8 cellular contexts compared by ENCODE assay signal in genomic region chr12:131711551-131712205, GRCh38. TPM values are rescaled to one million over a fixed set of nuclear protein-coding genes. Genes with fewer than 3 reads are reported as not detected.
DNase-seq lines count a peak whose midpoint lies in the region; ATAC-seq and TF ChIP-seq lines count a peak whose summit lies in the region.

No MANE protein-coding gene starts in this region.

- H3K27me3 ChIP-seq in CD4-positive, alpha-beta memory T cell (ENCODE audit: insufficient read depth, low read length), result no peaks in the 10 kb centered on the region

- no peak for DNase-seq in CD4-positive, alpha-beta memory T cell
- DNase-seq in choroid plexus epithelial cell (ENCODE audit: low read depth), result peak; percentile 5
- DNase-seq in naive B cell, result no peak
- no peak for DNase-seq in AML-193 (lab: John Stamatoyannopoulos, UW)
- DNase-seq in NCI-H345 treated with DMSO at 0.1 percent for 48 hours (lab: John Stamatoyannopoulos, UW; ENCODE audit: unreplicated experiment), result no peak
- no peak for DNase-seq in caudate nucleus (lab: John Stamatoyannopoulos, UW)

- H3K36me3 Mint-ChIP-seq in CD4-positive, alpha-beta memory T cell, result peaks cover 30 to 51% of the 10 kb centered on the region in 2 donors
- peaks cover 0 to 17% of the 10 kb centered on the region in 2 donors for H3K36me3 Mint-ChIP-seq in naive B cell

- ATAC-seq in naive B cell (ENCODE audit: low read depth in 2 of 2) (no peak), GM18505 (IDR thresholded peaks at IDR 0.05; ENCODE audit: unreplicated experiment) (no peak)

- no peaks in the 10 kb centered on the region for H3K27me3 Mint-ChIP-seq in CD4-positive, alpha-beta memory T cell
- H3K27me3 Mint-ChIP-seq in naive B cell, result no peaks in the 10 kb centered on the region

- POLR2A ChIA-PET in CD4-positive, alpha-beta memory T cell (lab: Charles Lee; ENCODE audit: partially characterized antibody), result interaction anchor here (0.8 to 1.6 kb wide), 13 partner anchors 8 to 238 kb away, joined by 3 to 17 read pairs (median 6); partner anchors contain the start of gene EP400

- peaks cover 20 to 40% (median 26%) of the 10 kb centered on the region in 4 donors for H3K4me1 Mint-ChIP-seq in CD4-positive, alpha-beta memory T cell
- peaks cover 21 to 26% (median 22%) of the 10 kb centered on the region in 3 donors for H3K4me1 Mint-ChIP-seq in naive B cell

- H3K4me3 ChIP-seq in CD4-positive, alpha-beta memory T cell (ENCODE audit: low read length in 2 of 2), result peak overlapping the region; percentile 94 to 99
- peak overlapping the region; percentile 95 for H3K4me3 ChIP-seq in choroid plexus epithelial cell (ENCODE audit: low read depth, low read length)

- no peak for TF ChIP-seq POLR2A in GM18505 (IDR thresholded peaks at IDR 0.05; ENCODE audit: borderline replicate concordance, extremely low read depth, insufficient read depth, insufficient read length)

- peak overlapping the region; percentile 93 to 98 (median 96) for H3K27ac Mint-ChIP-seq in CD4-positive, alpha-beta memory T cell
- peak overlapping the region; percentile 90 to 99 (median 94) for H3K27ac Mint-ChIP-seq in naive B cell

- H3K36me3 ChIP-seq in CD4-positive, alpha-beta memory T cell (ENCODE audit: insufficient read depth, low read length), result peaks cover 29% of the 10 kb centered on the region
- peaks cover 37% of the 10 kb centered on the region for H3K36me3 ChIP-seq in KOPT-K1 (ENCODE audit: insufficient read depth, low read length)

- H3K27ac ChIP-seq in CD4-positive, alpha-beta memory T cell (ENCODE audit: low read depth, low read length), result peak overlapping the region; percentile 89
- H3K27ac ChIP-seq in KOPT-K1 (ENCODE audit: low read depth, low read length, poor library complexity, severe bottlenecking), result peak overlapping the region; percentile 99
- no peak overlapping the region for H3K27ac ChIP-seq in caudate nucleus (ENCODE audit: low read depth, low read length)

- no peak for TF ChIP-seq CTCF in choroid plexus epithelial cell (conservative IDR thresholded peaks at IDR 0.05; ENCODE audit: low read depth, low read length)

- H3K9me3 ChIP-seq in CD4-positive, alpha-beta memory T cell (ENCODE audit: control insufficient read depth in 1 of 2, low read length in 2 of 2), result no peaks in the 10 kb centered on the region
- no peaks in the 10 kb centered on the region for H3K9me3 ChIP-seq in KOPT-K1 (ENCODE audit: insufficient read depth, low read length, poor library complexity, severe bottlenecking)

- intact Hi-C loops in CD4-positive, alpha-beta memory T cell (cut with micrococcal nuclease), result loop anchor here (1.0 to 2.0 kb wide), 2 partner anchors 103 to 238 kb away; partner anchors contain the start of gene EP400

- peaks cover 0 to 2% (median 0%) of the 10 kb centered on the region in 8 donors for H3K9me3 Mint-ChIP-seq in CD4-positive, alpha-beta memory T cell
- H3K9me3 Mint-ChIP-seq in naive B cell, result peaks cover 0 to 2% (median 0%) of the 10 kb centered on the region in 7 donors

- H3K4me3 Mint-ChIP-seq in CD4-positive, alpha-beta memory T cell, result peak overlapping the region; percentile 92 to 100 (median 98)
- H3K4me3 Mint-ChIP-seq in naive B cell, result peak overlapping the region; percentile 95 to 99 (median 97)

- peaks cover 30% of the 10 kb centered on the region for H3K4me1 ChIP-seq in CD4-positive, alpha-beta memory T cell (ENCODE audit: insufficient read depth, low read length)

- CTCF ChIA-PET in CD4-positive, alpha-beta memory T cell (lab: Charles Lee; ENCODE audit: partially characterized antibody), result interaction anchor here (1.0 to 1.3 kb wide), 3 partner anchors 102 to 107 kb away, joined by 3 to 4 read pairs (median 3); no protein-coding TSS in a partner anchor

RNA-seq across cellular contexts. Expression of gene SFSWAP, which starts 0.8 kb away (rescaled TPM):
- 10 to 100 TPM; 95.7 to 96.8 TPM for total RNA-seq in CD4-positive, alpha-beta memory T cell
- polyA plus RNA-seq in CD4-positive, alpha-beta memory T cell, result 10 to 100 TPM in 1 of 2 donors, 1 to 10 TPM in 1; 9.8 to 25.7 TPM
- 10 to 100 TPM in 5 of 6 donors, 1 to 10 TPM in 1; 10.0 to 33.5 (median 19.0) TPM for polyA plus RNA-seq in naive B cell (ENCODE audit: low read depth in 6 of 6)
